ENCODE assay signal across 8 cellular contexts in the genomic region with DNA sequence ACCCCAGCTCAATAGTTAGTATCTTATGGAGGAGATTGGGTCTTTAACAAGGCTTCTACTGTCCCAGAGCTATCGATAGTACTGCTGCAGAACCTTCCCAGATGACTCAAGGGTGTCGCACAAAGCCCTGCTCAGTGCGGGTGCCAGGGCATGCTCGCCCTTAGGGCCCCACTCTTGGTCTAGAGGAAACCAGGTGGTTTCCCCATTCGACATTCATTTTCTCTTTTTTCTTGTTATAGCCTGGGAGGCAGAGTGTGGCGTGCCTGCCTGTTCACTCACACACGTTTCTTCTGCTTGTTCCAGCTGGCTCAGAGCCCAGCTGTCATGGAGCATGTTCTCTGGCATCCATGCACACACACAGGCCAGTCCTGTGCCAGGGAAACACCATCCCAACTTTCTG.
DNase-seq lines count a peak whose midpoint lies in the region; ATAC-seq lines count a peak whose summit lies in the region.
"Had no signal": no experiment of that assay in that cellular context is flagged by ENCODE, and none has a peak within 500 bp of the region (broad histone marks: within the 10 kb centered on the region; RNA-seq: fewer than 3 reads in every experiment).

No MANE protein-coding gene starts in this region.

- peak; percentile 62 to 72 for DNase-seq in activated CD4-positive, alpha-beta T cell treated with anti-CD3 and anti-CD28 coated beads, Interleukin-2, amount 50 U/mL, for 48 hours
- DNase-seq in stimulated activated CD4-positive, alpha-beta T cell treated with anti-CD3 and anti-CD28 coated beads, Interleukin-15, amount 100 ng/mL, for 48 hours (ENCODE audit: low read depth in 2 of 2), result peak; percentile 57
- DNase-seq in AG20443 (ENCODE audit: low spot score) (no peak), pons (ENCODE audit: low spot score) (no peak), germinal center (ENCODE audit: low spot score) (no peak)

- ATAC-seq in GM19324 (IDR thresholded peaks at IDR 0.05; ENCODE audit: low FRiP score, unreplicated experiment) (peak; percentile 68), HG02885 (IDR thresholded peaks at IDR 0.05; ENCODE audit: poor library complexity, unreplicated experiment) (peak; percentile 70)
- ATAC-seq: Panc1 had no signal

Comparison
In these comparisons a context has a peak if more than half of its experiments do, and no peak if none do; other contexts are left out.
1. DNase-seq: peak in activated CD4-positive, alpha-beta T cell treated with anti-CD3 and anti-CD28 coated beads, Interleukin-2, amount 50 U/mL, for 48 hours (2 of 2) and stimulated activated CD4-positive, alpha-beta T cell treated with anti-CD3 and anti-CD28 coated beads, Interleukin-15, amount 100 ng/mL, for 48 hours (2 of 2); none in AG20443 (single experiment), pons (single experiment) and germinal center (single experiment).